In the genomic region with DNA sequence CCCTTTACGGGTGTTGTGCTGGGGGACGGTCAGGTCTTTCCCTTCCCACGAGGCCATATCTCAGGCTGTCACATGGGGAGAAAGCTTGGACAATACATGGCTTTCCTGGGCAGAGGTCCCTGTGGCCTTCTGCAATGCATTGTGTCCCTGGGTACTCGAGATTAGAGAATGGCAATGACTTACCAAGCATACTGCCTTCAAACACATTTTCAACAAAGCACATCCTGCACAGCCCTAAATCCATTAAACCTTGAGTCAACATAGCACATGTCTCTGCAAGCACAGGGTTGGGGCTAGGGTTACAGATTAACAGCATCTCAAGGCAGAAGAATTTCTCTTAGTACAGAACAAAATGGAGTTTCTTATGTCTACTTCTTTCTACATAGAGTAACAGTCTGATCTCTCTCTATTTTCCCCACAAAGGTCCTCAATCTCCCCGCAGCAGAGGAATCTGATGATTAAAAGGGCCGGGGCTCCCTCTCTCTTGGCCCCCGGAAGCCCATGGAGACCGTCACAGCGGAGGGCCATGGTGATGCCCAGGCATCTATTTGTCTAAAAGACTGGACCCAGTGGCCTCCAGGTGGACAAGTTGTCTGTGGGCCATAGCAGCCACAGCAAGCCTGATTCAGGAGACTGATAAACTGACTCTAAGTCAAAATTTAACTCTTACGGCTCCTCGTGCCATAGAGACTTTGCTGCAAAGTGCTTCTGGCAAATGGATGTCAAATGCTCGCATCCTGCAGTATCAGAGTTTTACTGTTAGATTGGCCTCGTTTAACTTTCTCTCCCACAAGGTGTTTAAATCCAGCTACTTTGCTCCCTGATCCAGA, we compare ENCODE assay signal across 1 cellular context. TPM values are rescaled to one million over a fixed set of nuclear protein-coding genes. Genes with fewer than 3 reads are reported as not detected.
"Had no signal": no experiment of that assay in that cellular context is flagged by ENCODE, and none has a peak within 500 bp of the region (broad histone marks: within the 10 kb centered on the region; RNA-seq: fewer than 3 reads in every experiment).

No MANE protein-coding gene starts in this region.

RNA-seq across cellular contexts. Expression of a gene that starts 30.1 kb away (rescaled TPM):
- total RNA-seq: mesenteric fat pad had no signal
